In genomic region chr13:50187352-50188029, GRCh38 we compare ENCODE assay signal across 1 cellular context.
A peak's percentile ranks its signal among the peaks of the same experiment; 100 is the strongest.
TF ChIP-seq lines count a peak whose summit lies in the region.

No MANE protein-coding gene starts in this region.

TF ChIP-seq in HepG2, 621 proteins besides CTCF, POLR2A, EP300 and RAD21 (continued from another document and continues in another):
- TF ChIP-seq REST (IDR thresholded peaks at IDR 0.05; ENCODE audit: borderline replicate concordance in 1 of 2, low read depth in 1 of 2, low read length in 2 of 2) (no peak), HNF4A (CRISPR knock-in tag; IDR thresholded peaks at IDR 0.05) (peak; percentile 98), CENPBD1 (CRISPR knock-in tag; IDR thresholded peaks at IDR 0.05; ENCODE audit: borderline replicate concordance, low read depth) (no peak), HMG20B (CRISPR knock-in tag; conservative IDR thresholded peaks at IDR 0.05) (peak; percentile 41; the same call in 1 of the 2 replicates), ZNF562 (CRISPR knock-in tag; IDR thresholded peaks at IDR 0.05; ENCODE audit: borderline replicate concordance) (no peak), SSRP1 (CRISPR knock-in tag; IDR thresholded peaks at IDR 0.05) (peak; percentile 56; the same call in 1 of the 2 replicates), MTERF4 (CRISPR knock-in tag; IDR thresholded peaks at IDR 0.05) (no peak), ZNF597 (CRISPR knock-in tag; IDR thresholded peaks at IDR 0.05) (no peak), RFX1 (IDR thresholded peaks at IDR 0.05) (peak; percentile 87), ZNF704 (CRISPR knock-in tag; IDR thresholded peaks at IDR 0.05; ENCODE audit: borderline replicate concordance) (no peak), SNAI1 (CRISPR knock-in tag; IDR thresholded peaks at IDR 0.05; ENCODE audit: borderline replicate concordance) (no peak), ATAD3A (CRISPR knock-in tag; IDR thresholded peaks at IDR 0.05) (no peak), ZNF839 (CRISPR knock-in tag; IDR thresholded peaks at IDR 0.05; ENCODE audit: borderline replicate concordance) (no peak), SMARCE1 (IDR thresholded peaks at IDR 0.05; ENCODE audit: borderline replicate concordance) (no peak), PAX8 (CRISPR knock-in tag; IDR thresholded peaks at IDR 0.05; ENCODE audit: borderline replicate concordance) (no peak), ZNF264 (CRISPR knock-in tag; IDR thresholded peaks at IDR 0.05) (0 out of 2 replicates have a peak, but pooled peaks have one; percentile 70), ZNF670 (CRISPR knock-in tag; IDR thresholded peaks at IDR 0.05; ENCODE audit: borderline replicate concordance) (peak; percentile 88), ZNF660 (CRISPR knock-in tag; IDR thresholded peaks at IDR 0.05; ENCODE audit: borderline replicate concordance, low read depth) (no peak), CEBPG (CRISPR knock-in tag; IDR thresholded peaks at IDR 0.05) (peak; percentile 99), ZNF12 (CRISPR knock-in tag; IDR thresholded peaks at IDR 0.05) (peak; percentile 53; the same call in 1 of the 2 replicates), ZNF253 (CRISPR knock-in tag; IDR thresholded peaks at IDR 0.05; ENCODE audit: borderline replicate concordance) (no peak), CHD4 (IDR thresholded peaks at IDR 0.05; ENCODE audit: borderline replicate concordance, low read length) (peak; percentile 22; the same call in 1 of the 2 replicates), GATA4 (IDR thresholded peaks at IDR 0.05; ENCODE audit: borderline replicate concordance, low read depth) (peak; percentile 66; the same call in 1 of the 2 replicates), MTF1 (CRISPR knock-in tag; IDR thresholded peaks at IDR 0.05) (no peak), NR2C2 (CRISPR knock-in tag; IDR thresholded peaks at IDR 0.05; ENCODE audit: borderline replicate concordance) (no peak), FOXM1 (CRISPR knock-in tag; IDR thresholded peaks at IDR 0.05) (no peak), REXO4 (CRISPR knock-in tag; IDR thresholded peaks at IDR 0.05; ENCODE audit: borderline replicate concordance) (no peak), ZNF280D (CRISPR knock-in tag; IDR thresholded peaks at IDR 0.05) (peak; percentile 72), ZSCAN22 (CRISPR knock-in tag; IDR thresholded peaks at IDR 0.05) (no peak), SETDB1 (CRISPR knock-in tag; IDR thresholded peaks at IDR 0.05; ENCODE audit: borderline replicate concordance) (no peak), MIXL1 (CRISPR knock-in tag; IDR thresholded peaks at IDR 0.05) (peak; percentile 62; the same call in 1 of the 2 replicates), SNAPC5 (CRISPR knock-in tag; IDR thresholded peaks at IDR 0.05; ENCODE audit: borderline replicate concordance) (no peak), PPARG (CRISPR knock-in tag; conservative IDR thresholded peaks at IDR 0.05) (no peak; the same call in 1 of the 2 replicates), MYPOP (CRISPR knock-in tag; IDR thresholded peaks at IDR 0.05) (no peak), ZNF720 (CRISPR knock-in tag; IDR thresholded peaks at IDR 0.05) (no peak), ZNF292 (CRISPR knock-in tag; IDR thresholded peaks at IDR 0.05; ENCODE audit: borderline replicate concordance, low read depth) (peak; percentile 74; the same call in 1 of the 2 replicates), NCOA5 (CRISPR knock-in tag; IDR thresholded peaks at IDR 0.05) (no peak), FOXC1 (CRISPR knock-in tag; IDR thresholded peaks at IDR 0.05; ENCODE audit: borderline replicate concordance) (no peak), RFXAP (CRISPR knock-in tag; IDR thresholded peaks at IDR 0.05; ENCODE audit: borderline replicate concordance) (0 out of 2 replicates have a peak, but pooled peaks have one; percentile 25), MAFG (CRISPR knock-in tag; IDR thresholded peaks at IDR 0.05) (no peak), ARID5B (CRISPR knock-in tag; IDR thresholded peaks at IDR 0.05) (peak; percentile 97), ZNF317 (CRISPR knock-in tag; IDR thresholded peaks at IDR 0.05) (no peak), ZNF329 (CRISPR knock-in tag; IDR thresholded peaks at IDR 0.05; ENCODE audit: low read depth) (no peak), ZHX1 (CRISPR knock-in tag; IDR thresholded peaks at IDR 0.05; ENCODE audit: low read depth) (0 out of 2 replicates have a peak, but pooled peaks have one; percentile 43), ZNF331 (CRISPR knock-in tag; IDR thresholded peaks at IDR 0.05) (peak; percentile 83; the same call in 1 of the 2 replicates), ZMAT5 (CRISPR knock-in tag; IDR thresholded peaks at IDR 0.05; ENCODE audit: borderline replicate concordance, low read depth) (no peak)
